Comparison of ENCODE assay signal across 9 cellular contexts in genomic region chr12:122893208-122894151, GRCh38. TPM values are rescaled to one million over a fixed set of nuclear protein-coding genes. Genes with fewer than 3 reads are reported as not detected.
DNase-seq lines count a peak whose midpoint lies in the region; ATAC-seq and TF ChIP-seq lines count a peak whose summit lies in the region.
"Had no signal": no experiment of that assay in that cellular context is flagged by ENCODE, and none has a peak within 500 bp of the region (broad histone marks: within the 10 kb centered on the region; RNA-seq: fewer than 3 reads in every experiment).

No MANE protein-coding gene starts in this region.

- H3K4me3 ChIP-seq in heart right ventricle (peak overlapping the region in 8 of 10 donors; percentile 49 to 90 (median 74)), mucosa of rectum (ENCODE audit: low read length in 2 of 2) (peak overlapping the region; percentile 89 to 97), upper lobe of right lung (peak overlapping the region; percentile 75)

- WGBS in heart right ventricle, 2 donors: 65 to 78% methylated on average over 7 of the region's 7 CpGs

- no peak for DNase-seq in heart right ventricle
- DNase-seq in left cardiac atrium: no peak
- DNase-seq in upper lobe of right lung: no peak
- no peak for DNase-seq in stimulated activated CD4-positive, alpha-beta T cell treated with anti-CD3 and anti-CD28 coated beads, Interleukin-4, amount 100 ng/mL, for 1 hour
- DNase-seq: SIG-M5 had no signal

- H3K36me3 ChIP-seq in heart right ventricle (no peaks in the 10 kb centered on the region), mucosa of rectum (ENCODE audit: control insufficient read depth in 2 of 2, insufficient read depth in 2 of 2, low read length in 2 of 2) (no peaks in the 10 kb centered on the region), upper lobe of right lung (no peaks in the 10 kb centered on the region)

- TF ChIP-seq CTCF in heart right ventricle (IDR thresholded peaks at IDR 0.05) (no peak), upper lobe of right lung (IDR thresholded peaks at IDR 0.05) (no peak)

- H3K27me3 ChIP-seq in heart right ventricle (no peaks in the 10 kb centered on the region), mucosa of rectum (ENCODE audit: control insufficient read depth in 2 of 2, insufficient read depth in 2 of 2, low read length in 2 of 2) (no peaks in the 10 kb centered on the region), upper lobe of right lung (no peaks in the 10 kb centered on the region)

- H3K27ac ChIP-seq in heart right ventricle (peak overlapping the region in 9 of 10 donors; percentile 85 to 94 (median 89)), cingulate gyrus (ENCODE audit: low read depth, low read length) (peak overlapping the region; percentile 67), mucosa of rectum (ENCODE audit: low read depth in 2 of 2, low read length in 2 of 2) (peak overlapping the region; percentile 87), upper lobe of right lung (peak overlapping the region; percentile 93)

- intact Hi-C loops in heart right ventricle (cut with DNase I): no loop called here
- intact Hi-C loops in left cardiac atrium (cut with DNase I): loop anchor here in 1 of 2 donors (2.0 kb wide), 1 partner anchor 57 kb away; no protein-coding TSS in a partner anchor
- intact Hi-C loops in upper lobe of right lung (cut with DNase I): no loop called here

- peaks cover 0 to 8% (median 0%) of the 10 kb centered on the region in 11 donors for H3K9me3 ChIP-seq in heart right ventricle
- H3K9me3 ChIP-seq in mucosa of rectum (ENCODE audit: control insufficient read depth in 2 of 2, low read length in 2 of 2): no peaks in the 10 kb centered on the region
- no peaks in the 10 kb centered on the region for H3K9me3 ChIP-seq in upper lobe of right lung

- H3K4me1 ChIP-seq in heart right ventricle (peaks cover 16 to 77% (median 67%) of the 10 kb centered on the region in 9 donors), mucosa of rectum (ENCODE audit: control insufficient read depth in 2 of 2, insufficient read depth in 2 of 2, low read length in 2 of 2) (peaks cover 53 to 69% of the 10 kb centered on the region in 2 donors), upper lobe of right lung (peaks cover 64% of the 10 kb centered on the region)

- peak overlapping the region; percentile 86 to 99 for H3K9ac ChIP-seq in mucosa of rectum (ENCODE audit: low read depth in 1 of 2, low read length in 2 of 2)

- ATAC-seq in heart right ventricle (no peak), left cardiac atrium (no peak), upper lobe of right lung (peak; percentile 24), GM21723 (IDR thresholded peaks at IDR 0.05; ENCODE audit: unreplicated experiment) (no peak), GM21390 (IDR thresholded peaks at IDR 0.05; ENCODE audit: unreplicated experiment) (no peak)

RNA-seq across cellular contexts. Expression of gene VPS37B, which starts 2.4 kb away (rescaled TPM):
- 10 to 100 TPM; 17.6 to 33.2 (median 19.8) TPM for total RNA-seq in heart right ventricle
- 10 to 100 TPM; 16.4 to 26.7 TPM for polyA plus RNA-seq in heart right ventricle
- 10 to 100 TPM; 20.5 to 22.7 TPM for total RNA-seq in left cardiac atrium
- total RNA-seq in upper lobe of right lung: 36.3 TPM

RNA-seq across cellular contexts. Expression of gene HIP1R, which starts 58.2 kb away (rescaled TPM):
- 10 to 100 TPM; 13.7 to 26.4 (median 17.5) TPM for total RNA-seq in heart right ventricle
- polyA plus RNA-seq in heart right ventricle: 10 to 100 TPM; 25.9 to 37.7 TPM
- total RNA-seq in left cardiac atrium: 10 to 100 TPM; 24.9 to 38.9 TPM
- 33.0 TPM for total RNA-seq in upper lobe of right lung
